ENCODE assay signal across 8 cellular contexts in the genomic region with DNA sequence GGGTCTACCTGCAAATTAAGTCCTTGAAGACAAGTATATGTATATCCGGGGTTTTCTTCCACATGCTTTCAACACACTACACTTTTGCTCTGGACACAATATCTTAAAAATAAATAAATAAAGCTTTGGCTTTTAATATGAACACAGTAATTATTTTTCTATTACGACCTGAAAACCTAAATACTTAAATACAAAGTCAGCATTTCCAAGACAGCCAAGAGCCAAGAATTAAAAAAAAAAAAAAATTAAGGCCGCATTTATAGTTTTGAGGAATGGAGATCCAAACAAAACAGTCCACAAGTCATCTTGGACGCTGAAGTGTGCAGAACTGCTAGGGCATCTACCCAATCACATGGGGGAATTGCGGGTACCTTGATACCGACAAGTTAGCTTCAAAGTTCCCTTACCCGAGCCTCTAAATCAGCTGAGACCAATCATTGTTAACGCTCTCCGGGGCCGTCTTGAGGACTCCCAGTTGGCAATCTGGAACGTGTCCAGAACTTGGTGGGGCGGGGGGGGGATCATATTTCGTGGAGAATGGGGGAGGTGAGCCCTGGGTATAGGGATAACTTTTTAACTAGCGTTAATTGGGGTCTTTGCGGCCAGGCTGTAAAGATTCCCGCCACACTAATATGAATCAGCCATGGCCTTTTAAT. TPM values are rescaled to one million over a fixed set of nuclear protein-coding genes. Genes with fewer than 3 reads are reported as not detected.
DNase-seq lines count a peak whose midpoint lies in the region; ATAC-seq, FAIRE-seq and TF ChIP-seq lines count a peak whose summit lies in the region.

No MANE protein-coding gene starts in this region.

- H3K36me3 ChIP-seq in muscle layer of colon (ENCODE audit: insufficient read depth, low read length), result no peaks in the 10 kb centered on the region

- TF ChIP-seq CTCF in fibroblast of mammary gland (conservative IDR thresholded peaks at IDR 0.05; ENCODE audit: control insufficient read depth, insufficient read depth, low read depth, low read length), result no peak

- H3K27me3 ChIP-seq in muscle layer of colon (ENCODE audit: control insufficient read depth in 1 of 2, insufficient read depth in 2 of 2, low read length in 2 of 2), result no peaks in the 10 kb centered on the region

- H3K9me3 Mint-ChIP-seq in activated CD8-positive, alpha-beta memory T cell treated with anti-CD3 and anti-CD28 coated beads, Interleukin-2, amount 10 ng/mL, durations not matched to agents 7 days and 5 days (ENCODE audit: low read depth), result no peaks in the 10 kb centered on the region

- CTCF ChIA-PET in activated CD8-positive, alpha-beta memory T cell treated with anti-CD3 and anti-CD28 coated beads, Interleukin-2, amount 10 ng/mL, durations not matched to agents 7 days and 5 days (lab: Charles Lee), result interaction anchor here (0.7 to 3.7 kb wide), 7 partner anchors 66 to 851 kb away, joined by 3 to 19 read pairs (median 3); a partner anchor contains a TSS

- peaks cover 16% of the 10 kb centered on the region for H3K36me3 Mint-ChIP-seq in activated CD8-positive, alpha-beta memory T cell treated with anti-CD3 and anti-CD28 coated beads, Interleukin-2, amount 10 ng/mL, durations not matched to agents 7 days and 5 days

- peak overlapping the region; percentile 85 for H3K9ac ChIP-seq in muscle layer of colon (ENCODE audit: low read length)

- H3K4me3 Mint-ChIP-seq in activated CD8-positive, alpha-beta memory T cell treated with anti-CD3 and anti-CD28 coated beads, Interleukin-2, amount 10 ng/mL, durations not matched to agents 7 days and 5 days, result peak overlapping the region; percentile 92

- FAIRE-seq in urothelium cell line (lab: Jason Lieb, UNC), result no peak

- H3K4me3 ChIP-seq in fibroblast of mammary gland (ENCODE audit: control insufficient read depth, low read depth, low read length), result peak overlapping the region; percentile 91
- H3K4me3 ChIP-seq in muscle layer of colon (ENCODE audit: low read depth in 1 of 2, low read length in 2 of 2), result peak overlapping the region; percentile 48 to 91

- peaks cover 38% of the 10 kb centered on the region for H3K4me1 Mint-ChIP-seq in activated CD8-positive, alpha-beta memory T cell treated with anti-CD3 and anti-CD28 coated beads, Interleukin-2, amount 10 ng/mL, durations not matched to agents 7 days and 5 days

- peak overlapping the region; percentile 94 for H3K27ac Mint-ChIP-seq in activated CD8-positive, alpha-beta memory T cell treated with anti-CD3 and anti-CD28 coated beads, Interleukin-2, amount 10 ng/mL, durations not matched to agents 7 days and 5 days

- peak; percentile 17 for DNase-seq in stimulated activated CD4-positive, alpha-beta T cell treated with anti-CD3 and anti-CD28 coated beads, Interleukin-15, amount 100 ng/mL, for 24 hours
- no peak for DNase-seq in stimulated activated CD4-positive, alpha-beta T cell treated with anti-CD3 and anti-CD28 coated beads, Interleukin-4, amount 100 ng/mL, for 4 hours
- DNase-seq in NCI-H2171 (lab: John Stamatoyannopoulos, UW) (peak; percentile 92), fibroblast of mammary gland (ENCODE audit: low read depth) (peak; percentile 81), urothelium cell line (ENCODE audit: low spot score) (peak; percentile 79)
- DNase-seq in activated CD8-positive, alpha-beta memory T cell treated with anti-CD3 and anti-CD28 coated beads, Interleukin-2, amount 10 ng/mL, durations not matched to agents 7 days and 5 days, result no peak

- H3K9me3 ChIP-seq in muscle layer of colon (ENCODE audit: low read length), result no peaks in the 10 kb centered on the region

- no peak for ATAC-seq in activated CD8-positive, alpha-beta memory T cell treated with anti-CD3 and anti-CD28 coated beads, Interleukin-2, amount 10 ng/mL, durations not matched to agents 7 days and 5 days
- no peak for ATAC-seq in HG02870 (IDR thresholded peaks at IDR 0.05; ENCODE audit: unreplicated experiment)

- no peaks in the 10 kb centered on the region for H3K27me3 Mint-ChIP-seq in activated CD8-positive, alpha-beta memory T cell treated with anti-CD3 and anti-CD28 coated beads, Interleukin-2, amount 10 ng/mL, durations not matched to agents 7 days and 5 days

- peaks cover 22% of the 10 kb centered on the region for H3K4me1 ChIP-seq in muscle layer of colon (ENCODE audit: insufficient read depth, low read length)

- H3K27ac ChIP-seq in muscle layer of colon (ENCODE audit: low read depth, low read length), result peak overlapping the region; percentile 85

RNA-seq across cellular contexts. Expression of a gene that starts 0.7 kb away (rescaled TPM):
- 10 to 100 TPM; 35.6 to 39.1 TPM for total RNA-seq in activated CD8-positive, alpha-beta memory T cell treated with anti-CD3 and anti-CD28 coated beads, Interleukin-2, amount 10 ng/mL, durations not matched to agents 7 days and 5 days

Comparison
In these comparisons a context has a peak if more than half of its experiments do, and no peak if none do; other contexts are left out.
1. DNase-seq: peak in stimulated activated CD4-positive, alpha-beta T cell treated with anti-CD3 and anti-CD28 coated beads, Interleukin-15, amount 100 ng/mL, for 24 hours (single experiment), NCI-H2171 (single experiment), fibroblast of mammary gland (single experiment) and urothelium cell line (single experiment); none in stimulated activated CD4-positive, alpha-beta T cell treated with anti-CD3 and anti-CD28 coated beads, Interleukin-4, amount 100 ng/mL, for 4 hours (0 of 2) and activated CD8-positive, alpha-beta memory T cell treated with anti-CD3 and anti-CD28 coated beads, Interleukin-2, amount 10 ng/mL, durations not matched to agents 7 days and 5 days (single experiment).